ENCODE assay signal across 9 cellular contexts in genomic region chr2:29113891-29114321, GRCh38. TPM values are rescaled to one million over a fixed set of nuclear protein-coding genes. Genes with fewer than 3 reads are reported as not detected.
DNase-seq lines count a peak whose midpoint lies in the region; ATAC-seq and TF ChIP-seq lines count a peak whose summit lies in the region.
"Had no signal": no experiment of that assay in that cellular context is flagged by ENCODE, and none has a peak within 500 bp of the region (broad histone marks: within the 10 kb centered on the region; RNA-seq: fewer than 3 reads in every experiment).

No MANE protein-coding gene starts in this region.

- BruUV-seq in HCT116 (replicated peaks; lab: Mats Ljungman, UMichigan): no TSS peak

- H3K9ac ChIP-seq in HCT116 (ENCODE audit: low read length): peak overlapping the region; percentile 69

- peak overlapping the region; percentile 27 for H2AFZ ChIP-seq in HCT116 (ENCODE audit: low read depth, low read length, poor library complexity, severe bottlenecking)

- no peak for DNase-seq in CD4-positive, alpha-beta T cell
- peak; percentile 53 for DNase-seq in HCT116 (ENCODE audit: low read depth, low spot score)
- DNase-seq in SJCRH30: peak; percentile 49 to 54
- DNase-seq in esophagus muscularis mucosa (ENCODE audit: extremely low spot score): no peak
- no peak for DNase-seq in progenitor cell of endocrine pancreas (ENCODE audit: low spot score, unreplicated experiment)
- no peak for DNase-seq in spleen

- H3K27ac Mint-ChIP-seq in CD4-positive, alpha-beta T cell: peak overlapping the region; percentile 95
- no peak overlapping the region for H3K27ac Mint-ChIP-seq in progenitor cell of endocrine pancreas

- H3K27me3 ChIP-seq in CD4-positive, alpha-beta T cell (ENCODE audit: control insufficient read depth, insufficient read depth, low read length): no peaks in the 10 kb centered on the region
- H3K27me3 ChIP-seq in HCT116 (ENCODE audit: insufficient read depth, low read length): no peaks in the 10 kb centered on the region
- H3K27me3 ChIP-seq in SJCRH30: no peaks in the 10 kb centered on the region
- H3K27me3 ChIP-seq in esophagus muscularis mucosa: no peaks in the 10 kb centered on the region
- H3K27me3 ChIP-seq in spleen (replicated peaks in 1 of 7): peaks cover 0 to 22% (median 0%) of the 10 kb centered on the region in 7 donors

- WGBS in esophagus muscularis mucosa: 57% methylated on average over 4 of the region's 4 CpGs
- 35 to 64% (median 47%) methylated on average over 4 of the region's 4 CpGs for WGBS in spleen, 5 donors

- H3K9me3 Mint-ChIP-seq in CD4-positive, alpha-beta T cell: no peaks in the 10 kb centered on the region
- no peaks in the 10 kb centered on the region for H3K9me3 Mint-ChIP-seq in progenitor cell of endocrine pancreas (ENCODE audit: low read depth)

- H4K20me1 ChIP-seq in HCT116 (ENCODE audit: insufficient read depth): no peaks in the 10 kb centered on the region

- TF ChIP-seq POLR2A in HCT116 (IDR thresholded peaks at IDR 0.05; ENCODE audit: borderline replicate concordance, extremely low read depth, insufficient read depth, insufficient read length) (no peak), esophagus muscularis mucosa (IDR thresholded peaks at IDR 0.05; ENCODE audit: low read depth) (no peak), spleen (IDR thresholded peaks at IDR 0.05) (no peak)

- H3K4me1 ChIP-seq in HCT116 (ENCODE audit: control insufficient read depth in 1 of 2, insufficient read depth in 2 of 2, low read length in 2 of 2) (peaks cover 32 to 70% of the 10 kb centered on the region in 2 experiments), SJCRH30 (peaks cover 25% of the 10 kb centered on the region), esophagus muscularis mucosa (peaks cover 15 to 35% (median 30%) of the 10 kb centered on the region in 4 donors), spleen (peaks cover 0 to 50% (median 27%) of the 10 kb centered on the region in 6 donors)

- intact Hi-C loops in CD4-positive, alpha-beta T cell (cut with DNase I, micrococcal nuclease): loop anchor here in 1 of 2 experiments (5.0 to 10.0 kb wide), 3 partner anchors 73 to 219 kb away; partner anchors contain the start of gene WDR43
- intact Hi-C loops in HCT116 (cut with micrococcal nuclease): no loop called here
- intact Hi-C loops in esophagus muscularis mucosa (cut with DNase I): no loop called here
- intact Hi-C loops in spleen (cut with DNase I; ENCODE audit: low total_unique reads): no loop called here

- H3K4me3 ChIP-seq in HCT116 (replicated peaks in 1 of 2; ENCODE audit: low read depth in 1 of 2, low read length in 2 of 2): peak overlapping the region; percentile 41 to 55; a peak in 3 of 4 replicates
- H3K4me3 ChIP-seq in SJCRH30: no peak overlapping the region; the same call in 1 of the 2 replicates
- no peak overlapping the region for H3K4me3 ChIP-seq in esophagus muscularis mucosa
- peak overlapping the region in 1 of 8 donors; percentile 89 for H3K4me3 ChIP-seq in spleen

- CTCF ChIA-PET in CD4-positive, alpha-beta T cell (lab: Charles Lee): interaction anchor here (1.6 kb wide), 1 partner anchor 99 kb away, joined by 5 read pairs; no protein-coding TSS in a partner anchor
- CTCF ChIA-PET in HCT116 (lab: Charles Lee): no interaction called here

- ATAC-seq in CD4-positive, alpha-beta T cell (ENCODE audit: poor library complexity): no peak
- peak; percentile 16; the same call in 1 of the 2 replicates for ATAC-seq in HCT116
- ATAC-seq in HG03521 (IDR thresholded peaks at IDR 0.05; ENCODE audit: unreplicated experiment): no peak
- no peak for ATAC-seq in HG03095 (IDR thresholded peaks at IDR 0.05; ENCODE audit: unreplicated experiment)

- peak overlapping the region; percentile 77 for H3K4me2 ChIP-seq in HCT116 (ENCODE audit: low read length)

- POLR2A ChIA-PET in CD4-positive, alpha-beta T cell (lab: Charles Lee): interaction anchor here (1.5 to 1.9 kb wide), 3 partner anchors 16 to 103 kb away, joined by 6 to 12 read pairs (median 6); no protein-coding TSS in a partner anchor
- POLR2A ChIA-PET in HCT116 (lab: Charles Lee): interaction anchor here (1.0 to 2.5 kb wide), 4 partner anchors 9 to 21 kb away, joined by 3 to 14 read pairs (median 4); no protein-coding TSS in a partner anchor

- TF ChIP-seq RAD21 in HCT116 (IDR thresholded peaks at IDR 0.05; ENCODE audit: low read depth): no peak

- RAD21 ChIA-PET in HCT116 (lab: Charles Lee; ENCODE audit: low non-redundant PET in 1 of 2, low total read pairs in 2 of 2, uncharacterized antibody in 2 of 2, unreplicated experiment in 2 of 2): no interaction called here

- no peaks in the 10 kb centered on the region for H3K9me2 ChIP-seq in HCT116 (ENCODE audit: insufficient read depth)

- no peak for TF ChIP-seq EP300 in esophagus muscularis mucosa (IDR thresholded peaks at IDR 0.05)

- H3K4me1 Mint-ChIP-seq in CD4-positive, alpha-beta T cell (ENCODE audit: low read depth): peaks cover 36% of the 10 kb centered on the region
- H3K4me1 Mint-ChIP-seq in progenitor cell of endocrine pancreas (ENCODE audit: low read depth): peaks cover 5% of the 10 kb centered on the region

- no peak for TF ChIP-seq CTCF in CD4-positive, alpha-beta T cell (IDR thresholded peaks at IDR 0.05)
- TF ChIP-seq CTCF in HCT116 (IDR thresholded peaks at IDR 0.05 in 2 of 3, conservative IDR thresholded peaks at IDR 0.05 in 1 of 3; ENCODE audit: borderline replicate concordance in 1 of 3, insufficient read depth in 1 of 3, low read depth in 2 of 3, low read length in 2 of 3) (no peak), esophagus muscularis mucosa (IDR thresholded peaks at IDR 0.05) (no peak), progenitor cell of endocrine pancreas (IDR thresholded peaks at IDR 0.05; ENCODE audit: unreplicated experiment) (no peak), spleen (IDR thresholded peaks at IDR 0.05 in 8 of 11, conservative IDR thresholded peaks at IDR 0.05 in 3 of 11) (no peak)

- no peaks in the 10 kb centered on the region for H3K9me3 ChIP-seq in CD4-positive, alpha-beta T cell (ENCODE audit: control insufficient read depth, low read length)
- H3K9me3 ChIP-seq in HCT116 (ENCODE audit: control insufficient read depth in 1 of 2, insufficient read depth in 1 of 2, low read depth in 1 of 2, low read length in 2 of 2) (no peaks in the 10 kb centered on the region), SJCRH30 (replicated peaks) (no peaks in the 10 kb centered on the region), esophagus muscularis mucosa (no peaks in the 10 kb centered on the region), spleen (no peaks in the 10 kb centered on the region)

- no peak overlapping the region for H3K27ac ChIP-seq in CD4-positive, alpha-beta T cell (ENCODE audit: low read depth, low read length)
- H3K27ac ChIP-seq in HCT116 (ENCODE audit: low read depth, low read length) (peak overlapping the region; percentile 81), SJCRH30 (no peak overlapping the region), esophagus muscularis mucosa (replicated peaks in 1 of 4) (peak overlapping the region; percentile 84 to 94 (median 90)), spleen (peak overlapping the region in 4 of 8 donors; percentile 81 to 95 (median 92))

- H3K27me3 Mint-ChIP-seq in CD4-positive, alpha-beta T cell: no peaks in the 10 kb centered on the region
- peaks cover 30% of the 10 kb centered on the region for H3K27me3 Mint-ChIP-seq in progenitor cell of endocrine pancreas

- peaks cover 24% of the 10 kb centered on the region for H3K79me2 ChIP-seq in HCT116 (ENCODE audit: insufficient read depth, low read length)

- H3K36me3 Mint-ChIP-seq in CD4-positive, alpha-beta T cell (ENCODE audit: low read depth): peaks cover 17% of the 10 kb centered on the region
- H3K36me3 Mint-ChIP-seq in progenitor cell of endocrine pancreas (ENCODE audit: insufficient read depth): no peaks in the 10 kb centered on the region

- peak overlapping the region; percentile 92 for H3K4me3 Mint-ChIP-seq in CD4-positive, alpha-beta T cell
- peak overlapping the region; percentile 72 for H3K4me3 Mint-ChIP-seq in progenitor cell of endocrine pancreas (ENCODE audit: low read depth)

- no peaks in the 10 kb centered on the region for H3K36me3 ChIP-seq in HCT116 (ENCODE audit: control insufficient read depth in 1 of 2, insufficient read depth in 2 of 2, low read length in 2 of 2)
- no peaks in the 10 kb centered on the region; the same call in 1 of the 2 replicates for H3K36me3 ChIP-seq in SJCRH30
- no peaks in the 10 kb centered on the region for H3K36me3 ChIP-seq in esophagus muscularis mucosa
- H3K36me3 ChIP-seq in spleen: no peaks in the 10 kb centered on the region

TF ChIP-seq in HCT116, 20 proteins besides CTCF, POLR2A, EP300 and RAD21 (continues in another document):
- TF ChIP-seq POLR2AphosphoS5 (IDR thresholded peaks at IDR 0.05; ENCODE audit: low read depth, low read length) (peak; percentile 58), CBX3 (IDR thresholded peaks at IDR 0.05; ENCODE audit: low read depth) (no peak), SRF (IDR thresholded peaks at IDR 0.05; ENCODE audit: low read depth) (no peak), CEBPB (IDR thresholded peaks at IDR 0.05; ENCODE audit: low read depth) (no peak; the same call in 1 of the 2 replicates), SP1 (IDR thresholded peaks at IDR 0.05; ENCODE audit: low read depth) (peak; percentile 33; the same call in 1 of the 2 replicates), EGR1 (IDR thresholded peaks at IDR 0.05; ENCODE audit: low read depth) (peak; percentile 65; the same call in 1 of the 2 replicates), ELF1 (IDR thresholded peaks at IDR 0.05; ENCODE audit: borderline replicate concordance, low read depth) (no peak)

RNA-seq across cellular contexts. Expression of gene CLIP4, which starts 1.3 kb away (rescaled TPM):
- total RNA-seq in CD4-positive, alpha-beta T cell: 10 to 100 TPM; 36.8 to 39.4 TPM
- 27.8 TPM for total RNA-seq in HCT116 (2021; ENCODE audit: unreplicated experiment)
- polyA plus RNA-seq in HCT116 (2012): 16.1 and 16.8 TPM in 2 replicates
- 17.6 and 19.6 TPM in 2 replicates for total RNA-seq in SJCRH30 (2014; rRNA removed; shearing (Covaris generic))
- 10 to 100 TPM; 58.5 to 83.1 (median 66.8) TPM for total RNA-seq in esophagus muscularis mucosa
- 13.7 and 16.0 TPM in 2 replicates for total RNA-seq in progenitor cell of endocrine pancreas
- total RNA-seq in spleen: 10 to 100 TPM; 25.0 to 68.8 (median 33.8) TPM
- polyA plus RNA-seq in spleen: 1 to 10 TPM; 4.1 to 7.3 (median 5.8) TPM

RNA-seq across cellular contexts. Expression of gene PCARE, which starts 39.6 kb away (rescaled TPM):
- not detected for total RNA-seq in CD4-positive, alpha-beta T cell
- total RNA-seq in HCT116 (2021; ENCODE audit: unreplicated experiment) (not detected), esophagus muscularis mucosa (not detected), progenitor cell of endocrine pancreas (not detected in 2 replicates), spleen (not detected)
- not detected in 2 replicates for polyA plus RNA-seq in HCT116 (2012)
- 0.02 TPM in 1 of 2 replicates, not detected in the other for total RNA-seq in SJCRH30 (2014; rRNA removed; shearing (Covaris generic))
- not detected for polyA plus RNA-seq in spleen
- total RNA-seq: H1 had no signal
- polyA plus RNA-seq: H1 had no signal

Comparison
In these comparisons a context has a peak if more than half of its experiments do, and no peak if none do; other contexts are left out.
1. DNase-seq: peak in HCT116 (single experiment) and SJCRH30 (2 of 2); none in CD4-positive, alpha-beta T cell (0 of 10), esophagus muscularis mucosa (single experiment), progenitor cell of endocrine pancreas (single experiment) and spleen (single experiment).
2. H3K27ac ChIP-seq: peak in HCT116 (single experiment) and esophagus muscularis mucosa (4 of 4); none in CD4-positive, alpha-beta T cell (single experiment) and SJCRH30 (single experiment).
3. H3K4me3 ChIP-seq: peak in HCT116 (2 of 2); none in SJCRH30 (single experiment) and esophagus muscularis mucosa (0 of 4).